In the genomic region with DNA sequence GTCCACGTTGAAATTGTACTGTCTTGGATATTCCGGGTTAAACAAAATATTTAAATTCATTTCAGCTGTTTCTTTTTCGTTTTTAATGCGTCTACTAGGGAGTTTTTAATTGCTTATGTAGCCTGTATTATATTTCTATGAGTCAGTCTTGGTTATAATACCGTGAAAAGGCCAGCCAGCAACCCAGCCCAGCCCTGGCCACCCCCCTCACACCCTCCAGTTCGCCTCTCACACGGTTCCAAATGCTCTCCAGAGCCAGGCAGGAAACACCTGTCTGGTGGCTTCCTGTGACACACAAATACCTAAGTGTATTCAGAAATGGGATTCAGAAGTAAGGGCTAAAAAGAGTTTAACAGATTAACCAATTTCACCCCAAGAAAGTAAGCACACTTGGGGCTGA, we compare ENCODE assay signal across 8 cellular contexts. TPM values are rescaled to one million over a fixed set of nuclear protein-coding genes. Genes with fewer than 3 reads are reported as not detected.
A peak's percentile ranks its signal among the peaks of the same experiment; 100 is the strongest.
DNase-seq lines count a peak whose midpoint lies in the region; ATAC-seq and TF ChIP-seq lines count a peak whose summit lies in the region.

No MANE protein-coding gene starts in this region.

- no peak for TF ChIP-seq CTCF in HEK293 (tag by site-specific recombination; IDR thresholded peaks at IDR 0.05)
- no peak for TF ChIP-seq CTCF in heart right ventricle (IDR thresholded peaks at IDR 0.05)

- POLR2A ChIA-PET in CD4-positive, alpha-beta memory T cell (lab: Charles Lee; ENCODE audit: partially characterized antibody) = interaction anchor here (0.7 to 6.7 kb wide), 6 partner anchors 8 to 58 kb away, joined by 3 to 60 read pairs (median 4); no protein-coding TSS in a partner anchor
- POLR2A ChIA-PET in HEK293 (lab: Yijun Ruan, JAX) = interaction anchor here (1.0 kb wide), 1 partner anchor 8 kb away, joined by 5 read pairs; no protein-coding TSS in a partner anchor

- no peaks in the 10 kb centered on the region for H3K9me3 Mint-ChIP-seq in CD4-positive, alpha-beta memory T cell

- H3K27ac ChIP-seq in CD4-positive, alpha-beta memory T cell (ENCODE audit: low read depth, low read length) = no peak overlapping the region
- H3K27ac ChIP-seq in HEK293 (ENCODE audit: extremely low read depth, low read depth, low read length) (no peak overlapping the region), heart right ventricle (peak overlapping the region in 7 of 10 donors; percentile 47 to 97 (median 84))

- H3K27ac Mint-ChIP-seq in CD4-positive, alpha-beta memory T cell = peak overlapping the region in 6 of 7 donors; percentile 2 to 95 (median 88)

- H3K27me3 ChIP-seq in CD4-positive, alpha-beta memory T cell (ENCODE audit: insufficient read depth, low read length) = no peaks in the 10 kb centered on the region
- H3K27me3 ChIP-seq in heart right ventricle = no peaks in the 10 kb centered on the region

- peaks cover 41% of the 10 kb centered on the region for H3K36me3 ChIP-seq in CD4-positive, alpha-beta memory T cell (ENCODE audit: insufficient read depth, low read length)
- peaks cover 0 to 4% of the 10 kb centered on the region in 2 experiments; a peak in 1 of 3 replicates for H3K36me3 ChIP-seq in HEK293 (ENCODE audit: control insufficient read depth in 2 of 2, insufficient read depth in 1 of 2, low read length in 2 of 2)
- peaks cover 0 to 43% (median 0%) of the 10 kb centered on the region in 9 donors for H3K36me3 ChIP-seq in heart right ventricle

- peaks cover 50 to 81% of the 10 kb centered on the region in 2 donors for H3K36me3 Mint-ChIP-seq in CD4-positive, alpha-beta memory T cell

- peak in 1 of 5 donors; percentile 67 for DNase-seq in CD4-positive, alpha-beta memory T cell
- peak; percentile 90 for DNase-seq in RPMI8226
- peak; percentile 37 to 71 for DNase-seq in heart right ventricle
- DNase-seq in middle frontal gyrus (ENCODE audit: extremely low spot score, low spot score) = no peak
- no peak for DNase-seq in cerebellar cortex (ENCODE audit: low spot score)
- DNase-seq in activated CD4-positive, CD25-positive, alpha-beta regulatory T cell (lab: John Stamatoyannopoulos, UW) = no peak

- no peaks in the 10 kb centered on the region for H3K9me3 ChIP-seq in CD4-positive, alpha-beta memory T cell (ENCODE audit: control insufficient read depth in 1 of 2, low read length in 2 of 2)
- H3K9me3 ChIP-seq in HEK293 (ENCODE audit: control insufficient read depth, insufficient read depth, low read depth, low read length) (no peaks in the 10 kb centered on the region), heart right ventricle (no peaks in the 10 kb centered on the region)

- intact Hi-C loops in CD4-positive, alpha-beta memory T cell (cut with micrococcal nuclease) = no loop called here
- intact Hi-C loops in heart right ventricle (cut with DNase I) = no loop called here

- ATAC-seq in heart right ventricle (peak in 5 of 8 donors; percentile 28 to 72 (median 62)), HG03521 (IDR thresholded peaks at IDR 0.05; ENCODE audit: unreplicated experiment) (no peak)

- CTCF ChIA-PET in CD4-positive, alpha-beta memory T cell (lab: Charles Lee; ENCODE audit: partially characterized antibody) = interaction anchor here (0.8 to 5.1 kb wide), 5 partner anchors 18 to 59 kb away, joined by 3 to 105 read pairs (median 4); no protein-coding TSS in a partner anchor
- CTCF ChIA-PET in HEK293 (lab: Yijun Ruan, JAX) = interaction anchor here (0.7 to 4.3 kb wide), 3 partner anchors 46 to 406 kb away, joined by 3 to 41 read pairs (median 3); no protein-coding TSS in a partner anchor

- 57 to 66% methylated on average over 7 of the region's 7 CpGs for WGBS in heart right ventricle, 2 donors

- H3K4me3 ChIP-seq in CD4-positive, alpha-beta memory T cell (ENCODE audit: low read length in 2 of 2) = peak overlapping the region in 1 of 2 donors; percentile 1
- H3K4me3 ChIP-seq in HEK293 (ENCODE audit: low read depth, low read length) (no peak overlapping the region), heart right ventricle (no peak overlapping the region)

- no peaks in the 10 kb centered on the region for H3K27me3 Mint-ChIP-seq in CD4-positive, alpha-beta memory T cell

- H3K4me3 Mint-ChIP-seq in CD4-positive, alpha-beta memory T cell = peak overlapping the region in 7 of 8 donors; percentile 37 to 98 (median 74)

- peaks cover 85% of the 10 kb centered on the region for H3K4me1 ChIP-seq in CD4-positive, alpha-beta memory T cell (ENCODE audit: insufficient read depth, low read length)
- H3K4me1 ChIP-seq in HEK293 (ENCODE audit: control insufficient read depth, insufficient read depth, low read length) (peaks cover 18% of the 10 kb centered on the region), heart right ventricle (peaks cover 10 to 89% (median 81%) of the 10 kb centered on the region in 9 donors)

- peaks cover 62 to 94% (median 80%) of the 10 kb centered on the region in 4 donors for H3K4me1 Mint-ChIP-seq in CD4-positive, alpha-beta memory T cell

TF ChIP-seq in HEK293, 187 proteins besides CTCF, POLR2A, EP300 and RAD21:
- TF ChIP-seq, protein P1, sequence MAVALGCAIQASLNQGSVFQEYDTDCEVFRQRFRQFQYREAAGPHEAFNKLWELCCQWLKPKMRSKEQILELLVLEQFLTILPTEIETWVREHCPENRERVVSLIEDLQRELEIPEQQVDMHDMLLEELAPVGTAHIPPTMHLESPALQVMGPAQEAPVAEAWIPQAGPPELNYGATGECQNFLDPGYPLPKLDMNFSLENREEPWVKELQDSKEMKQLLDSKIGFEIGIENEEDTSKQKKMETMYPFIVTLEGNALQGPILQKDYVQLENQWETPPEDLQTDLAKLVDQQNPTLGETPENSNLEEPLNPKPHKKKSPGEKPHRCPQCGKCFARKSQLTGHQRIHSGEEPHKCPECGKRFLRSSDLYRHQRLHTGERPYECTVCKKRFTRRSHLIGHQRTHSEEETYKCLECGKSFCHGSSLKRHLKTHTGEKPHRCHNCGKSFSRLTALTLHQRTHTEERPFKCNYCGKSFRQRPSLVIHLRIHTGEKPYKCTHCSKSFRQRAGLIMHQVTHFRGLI (tag by site-specific recombination; IDR thresholded peaks at IDR 0.05) = peak; percentile 85
- TF ChIP-seq, protein P2, sequence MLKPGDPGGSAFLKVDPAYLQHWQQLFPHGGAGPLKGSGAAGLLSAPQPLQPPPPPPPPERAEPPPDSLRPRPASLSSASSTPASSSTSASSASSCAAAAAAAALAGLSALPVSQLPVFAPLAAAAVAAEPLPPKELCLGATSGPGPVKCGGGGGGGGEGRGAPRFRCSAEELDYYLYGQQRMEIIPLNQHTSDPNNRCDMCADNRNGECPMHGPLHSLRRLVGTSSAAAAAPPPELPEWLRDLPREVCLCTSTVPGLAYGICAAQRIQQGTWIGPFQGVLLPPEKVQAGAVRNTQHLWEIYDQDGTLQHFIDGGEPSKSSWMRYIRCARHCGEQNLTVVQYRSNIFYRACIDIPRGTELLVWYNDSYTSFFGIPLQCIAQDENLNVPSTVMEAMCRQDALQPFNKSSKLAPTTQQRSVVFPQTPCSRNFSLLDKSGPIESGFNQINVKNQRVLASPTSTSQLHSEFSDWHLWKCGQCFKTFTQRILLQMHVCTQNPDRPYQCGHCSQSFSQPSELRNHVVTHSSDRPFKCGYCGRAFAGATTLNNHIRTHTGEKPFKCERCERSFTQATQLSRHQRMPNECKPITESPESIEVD (tag by site-specific recombination; IDR thresholded peaks at IDR 0.05) = peak; percentile 43; the same call in 1 of the 2 replicates
- TF ChIP-seq WT1 (tag by site-specific recombination; IDR thresholded peaks at IDR 0.05) = 0 out of 2 replicates have a peak, but pooled peaks have one; percentile 39
- no peak for TF ChIP-seq ZNF184 (tag by site-specific recombination; IDR thresholded peaks at IDR 0.05)

RNA-seq across cellular contexts. Expression of a gene that starts 4.4 kb away (rescaled TPM):
- total RNA-seq in CD4-positive, alpha-beta memory T cell = 10 to 100 TPM; 55.8 to 56.9 TPM
- 100 to 1,000 TPM in 1 of 2 donors, 10 to 100 TPM in 1; 48.2 to 118 TPM for polyA plus RNA-seq in CD4-positive, alpha-beta memory T cell
- total RNA-seq in heart right ventricle = 10 to 100 TPM in 4 of 10 donors, 1 to 10 TPM in 6; 6.7 to 22.4 (median 9.4) TPM
- 10 to 100 TPM in 1 of 2 donors, 1 to 10 TPM in 1; 9.9 to 11.4 TPM for polyA plus RNA-seq in heart right ventricle

Comparison
In these comparisons a context has a peak if more than half of its experiments do, and no peak if none do; other contexts are left out.
1. DNase-seq: peak in RPMI8226 (single experiment) and heart right ventricle (2 of 2); none in middle frontal gyrus (single experiment), cerebellar cortex (single experiment) and activated CD4-positive, CD25-positive, alpha-beta regulatory T cell (0 of 4).
2. H3K27ac ChIP-seq: peak in heart right ventricle (7 of 10); none in CD4-positive, alpha-beta memory T cell (single experiment) and HEK293 (single experiment).